In the genomic region with DNA sequence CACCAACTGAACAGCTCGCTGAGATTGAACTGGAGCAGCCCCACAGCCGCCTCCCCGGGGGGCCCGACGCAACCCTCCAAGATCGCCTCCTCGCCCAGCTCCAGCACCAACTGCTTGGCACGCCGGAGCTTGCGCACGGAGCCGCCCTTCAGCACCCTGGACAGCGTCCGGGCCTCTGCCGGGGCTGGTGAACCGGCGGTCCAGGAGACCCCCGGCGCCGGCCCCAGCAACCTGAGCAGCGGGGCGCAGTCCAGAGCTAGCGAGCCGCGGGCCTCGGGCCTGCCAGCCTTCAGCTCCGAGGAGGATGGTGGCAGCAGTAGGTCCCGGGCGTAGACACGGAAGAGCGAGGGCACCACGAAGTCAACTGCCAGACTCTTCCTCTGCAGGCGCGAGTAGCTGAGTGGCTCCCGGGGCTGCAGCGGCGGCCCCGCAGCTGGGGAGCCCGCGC, we compare ENCODE assay signal across 1 cellular context.
TF ChIP-seq lines count a peak whose summit lies in the region.

No MANE protein-coding gene starts in this region.

TF ChIP-seq in HepG2, 621 proteins besides CTCF, POLR2A, EP300 and RAD21 (continued from another document and continues in another):
- TF ChIP-seq, protein P1, sequence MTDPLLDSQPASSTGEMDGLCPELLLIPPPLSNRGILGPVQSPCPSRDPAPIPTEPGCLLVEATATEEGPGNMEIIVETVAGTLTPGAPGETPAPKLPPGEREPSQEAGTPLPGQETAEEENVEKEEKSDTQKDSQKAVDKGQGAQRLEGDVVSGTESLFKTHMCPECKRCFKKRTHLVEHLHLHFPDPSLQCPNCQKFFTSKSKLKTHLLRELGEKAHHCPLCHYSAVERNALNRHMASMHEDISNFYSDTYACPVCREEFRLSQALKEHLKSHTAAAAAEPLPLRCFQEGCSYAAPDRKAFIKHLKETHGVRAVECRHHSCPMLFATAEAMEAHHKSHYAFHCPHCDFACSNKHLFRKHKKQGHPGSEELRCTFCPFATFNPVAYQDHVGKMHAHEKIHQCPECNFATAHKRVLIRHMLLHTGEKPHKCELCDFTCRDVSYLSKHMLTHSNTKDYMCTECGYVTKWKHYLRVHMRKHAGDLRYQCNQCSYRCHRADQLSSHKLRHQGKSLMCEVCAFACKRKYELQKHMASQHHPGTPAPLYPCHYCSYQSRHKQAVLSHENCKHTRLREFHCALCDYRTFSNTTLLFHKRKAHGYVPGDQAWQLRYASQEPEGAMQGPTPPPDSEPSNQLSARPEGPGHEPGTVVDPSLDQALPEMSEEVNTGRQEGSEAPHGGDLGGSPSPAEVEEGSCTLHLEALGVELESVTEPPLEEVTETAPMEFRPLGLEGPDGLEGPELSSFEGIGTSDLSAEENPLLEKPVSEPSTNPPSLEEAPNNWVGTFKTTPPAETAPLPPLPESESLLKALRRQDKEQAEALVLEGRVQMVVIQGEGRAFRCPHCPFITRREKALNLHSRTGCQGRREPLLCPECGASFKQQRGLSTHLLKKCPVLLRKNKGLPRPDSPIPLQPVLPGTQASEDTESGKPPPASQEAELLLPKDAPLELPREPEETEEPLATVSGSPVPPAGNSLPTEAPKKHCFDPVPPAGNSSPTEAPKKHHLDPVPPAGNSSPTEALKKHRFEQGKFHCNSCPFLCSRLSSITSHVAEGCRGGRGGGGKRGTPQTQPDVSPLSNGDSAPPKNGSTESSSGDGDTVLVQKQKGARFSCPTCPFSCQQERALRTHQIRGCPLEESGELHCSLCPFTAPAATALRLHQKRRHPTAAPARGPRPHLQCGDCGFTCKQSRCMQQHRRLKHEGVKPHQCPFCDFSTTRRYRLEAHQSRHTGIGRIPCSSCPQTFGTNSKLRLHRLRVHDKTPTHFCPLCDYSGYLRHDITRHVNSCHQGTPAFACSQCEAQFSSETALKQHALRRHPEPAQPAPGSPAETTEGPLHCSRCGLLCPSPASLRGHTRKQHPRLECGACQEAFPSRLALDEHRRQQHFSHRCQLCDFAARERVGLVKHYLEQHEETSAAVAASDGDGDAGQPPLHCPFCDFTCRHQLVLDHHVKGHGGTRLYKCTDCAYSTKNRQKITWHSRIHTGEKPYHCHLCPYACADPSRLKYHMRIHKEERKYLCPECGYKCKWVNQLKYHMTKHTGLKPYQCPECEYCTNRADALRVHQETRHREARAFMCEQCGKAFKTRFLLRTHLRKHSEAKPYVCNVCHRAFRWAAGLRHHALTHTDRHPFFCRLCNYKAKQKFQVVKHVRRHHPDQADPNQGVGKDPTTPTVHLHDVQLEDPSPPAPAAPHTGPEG (CRISPR knock-in tag; IDR thresholded peaks at IDR 0.05): 0 out of 2 replicates have a peak, but pooled peaks have one; percentile 41
- TF ChIP-seq U2AF2 (IDR thresholded peaks at IDR 0.05; ENCODE audit: low read depth, low read length) (no peak), ZNF543 (CRISPR knock-in tag; IDR thresholded peaks at IDR 0.05) (no peak), BHLHE40 (IDR thresholded peaks at IDR 0.05; ENCODE audit: low read length) (no peak), ERF (CRISPR knock-in tag; IDR thresholded peaks at IDR 0.05) (peak; percentile 37; the same call in 1 of the 2 replicates), YEATS4 (CRISPR knock-in tag; IDR thresholded peaks at IDR 0.05; ENCODE audit: borderline replicate concordance) (no peak), JUN (CRISPR knock-in tag; IDR thresholded peaks at IDR 0.05) (no peak), SRSF9 (IDR thresholded peaks at IDR 0.05; ENCODE audit: borderline replicate concordance, insufficient read depth, low read depth, low read length, poor library complexity, severe bottlenecking) (no peak), NFE2L1 (CRISPR knock-in tag; IDR thresholded peaks at IDR 0.05; ENCODE audit: borderline replicate concordance) (no peak), ZNF33B (CRISPR knock-in tag; IDR thresholded peaks at IDR 0.05) (no peak), ZNF672 (CRISPR knock-in tag; IDR thresholded peaks at IDR 0.05) (no peak), KLF6 (CRISPR knock-in tag; IDR thresholded peaks at IDR 0.05) (0 out of 2 replicates have a peak, but pooled peaks have one; percentile 52), FOXK2 (IDR thresholded peaks at IDR 0.05) (no peak), ZBTB1 (CRISPR knock-in tag; IDR thresholded peaks at IDR 0.05; ENCODE audit: borderline replicate concordance) (no peak), ZNF136 (CRISPR knock-in tag; IDR thresholded peaks at IDR 0.05; ENCODE audit: low read depth) (no peak), ZMAT3 (CRISPR knock-in tag; conservative IDR thresholded peaks at IDR 0.05) (0 out of 2 replicates have a peak, but pooled peaks have one; percentile 39), SYNCRIP (IDR thresholded peaks at IDR 0.05; ENCODE audit: insufficient read depth, low read depth, low read length) (no peak), MAZ (IDR thresholded peaks at IDR 0.05; ENCODE audit: borderline replicate concordance, low read depth, low read length) (no peak), MAZ (CRISPR knock-in tag; IDR thresholded peaks at IDR 0.05; ENCODE audit: low read depth) (no peak), KLF16 (CRISPR knock-in tag; IDR thresholded peaks at IDR 0.05) (peak in 1 of 2 experiments; percentile 68; a peak in 2 of 4 replicates), EHMT2 (IDR thresholded peaks at IDR 0.05; ENCODE audit: borderline replicate concordance, low read depth, low read length) (peak; percentile 91), MIER3 (CRISPR knock-in tag; IDR thresholded peaks at IDR 0.05; ENCODE audit: borderline replicate concordance) (no peak), GZF1 (CRISPR knock-in tag; IDR thresholded peaks at IDR 0.05) (no peak), TOE1 (CRISPR knock-in tag; IDR thresholded peaks at IDR 0.05) (no peak), ZBTB21 (CRISPR knock-in tag; IDR thresholded peaks at IDR 0.05) (no peak), ZNF331 (CRISPR knock-in tag; IDR thresholded peaks at IDR 0.05) (0 out of 2 replicates have a peak, but pooled peaks have one; percentile 36), ZNF558 (CRISPR knock-in tag; IDR thresholded peaks at IDR 0.05; ENCODE audit: borderline replicate concordance) (peak; percentile 45; the same call in 1 of the 2 replicates), ZNF10 (CRISPR knock-in tag; IDR thresholded peaks at IDR 0.05; ENCODE audit: borderline replicate concordance, low read depth) (no peak), REL (CRISPR knock-in tag; conservative IDR thresholded peaks at IDR 0.05) (no peak)
- TF ChIP-seq, protein P2, sequence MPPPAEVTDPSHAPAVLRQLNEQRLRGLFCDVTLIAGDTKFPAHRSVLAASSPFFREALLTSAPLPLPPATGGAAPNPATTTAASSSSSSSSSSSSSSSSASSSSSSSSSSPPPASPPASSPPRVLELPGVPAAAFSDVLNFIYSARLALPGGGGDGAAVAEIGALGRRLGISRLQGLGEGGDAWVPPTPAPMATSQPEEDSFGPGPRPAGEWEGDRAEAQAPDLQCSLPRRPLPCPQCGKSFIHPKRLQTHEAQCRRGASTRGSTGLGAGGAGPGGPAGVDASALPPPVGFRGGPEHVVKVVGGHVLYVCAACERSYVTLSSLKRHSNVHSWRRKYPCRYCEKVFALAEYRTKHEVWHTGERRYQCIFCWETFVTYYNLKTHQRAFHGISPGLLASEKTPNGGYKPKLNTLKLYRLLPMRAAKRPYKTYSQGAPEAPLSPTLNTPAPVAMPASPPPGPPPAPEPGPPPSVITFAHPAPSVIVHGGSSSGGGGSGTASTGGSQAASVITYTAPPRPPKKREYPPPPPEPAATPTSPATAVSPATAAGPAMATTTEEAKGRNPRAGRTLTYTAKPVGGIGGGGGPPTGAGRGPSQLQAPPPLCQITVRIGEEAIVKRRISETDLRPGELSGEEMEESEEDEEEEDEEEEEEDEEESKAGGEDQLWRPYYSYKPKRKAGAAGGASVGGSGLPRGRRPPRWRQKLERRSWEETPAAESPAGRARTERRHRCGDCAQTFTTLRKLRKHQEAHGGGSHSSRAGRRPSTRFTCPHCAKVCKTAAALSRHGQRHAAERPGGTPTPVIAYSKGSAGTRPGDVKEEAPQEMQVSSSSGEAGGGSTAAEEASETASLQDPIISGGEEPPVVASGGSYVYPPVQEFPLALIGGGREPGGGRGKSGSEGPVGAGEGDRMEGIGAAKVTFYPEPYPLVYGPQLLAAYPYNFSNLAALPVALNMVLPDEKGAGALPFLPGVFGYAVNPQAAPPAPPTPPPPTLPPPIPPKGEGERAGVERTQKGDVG (CRISPR knock-in tag; IDR thresholded peaks at IDR 0.05; ENCODE audit: borderline replicate concordance): no peak
- TF ChIP-seq, protein P3, sequence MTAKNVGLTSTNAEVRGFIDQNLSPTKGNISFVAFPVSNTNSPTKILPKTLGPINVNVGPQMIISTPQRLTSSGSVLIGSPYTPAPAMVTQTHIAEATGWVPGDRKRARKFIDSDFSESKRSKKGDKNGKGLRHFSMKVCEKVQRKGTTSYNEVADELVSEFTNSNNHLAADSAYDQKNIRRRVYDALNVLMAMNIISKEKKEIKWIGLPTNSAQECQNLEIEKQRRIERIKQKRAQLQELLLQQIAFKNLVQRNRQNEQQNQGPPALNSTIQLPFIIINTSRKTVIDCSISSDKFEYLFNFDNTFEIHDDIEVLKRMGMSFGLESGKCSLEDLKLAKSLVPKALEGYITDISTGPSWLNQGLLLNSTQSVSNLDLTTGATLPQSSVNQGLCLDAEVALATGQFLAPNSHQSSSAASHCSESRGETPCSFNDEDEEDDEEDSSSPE (CRISPR knock-in tag; IDR thresholded peaks at IDR 0.05): no peak
- TF ChIP-seq, protein P4, sequence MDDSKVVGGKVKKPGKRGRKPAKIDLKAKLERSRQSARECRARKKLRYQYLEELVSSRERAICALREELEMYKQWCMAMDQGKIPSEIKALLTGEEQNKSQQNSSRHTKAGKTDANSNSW (CRISPR knock-in tag; IDR thresholded peaks at IDR 0.05; ENCODE audit: borderline replicate concordance): no peak
- TF ChIP-seq, protein P5, sequence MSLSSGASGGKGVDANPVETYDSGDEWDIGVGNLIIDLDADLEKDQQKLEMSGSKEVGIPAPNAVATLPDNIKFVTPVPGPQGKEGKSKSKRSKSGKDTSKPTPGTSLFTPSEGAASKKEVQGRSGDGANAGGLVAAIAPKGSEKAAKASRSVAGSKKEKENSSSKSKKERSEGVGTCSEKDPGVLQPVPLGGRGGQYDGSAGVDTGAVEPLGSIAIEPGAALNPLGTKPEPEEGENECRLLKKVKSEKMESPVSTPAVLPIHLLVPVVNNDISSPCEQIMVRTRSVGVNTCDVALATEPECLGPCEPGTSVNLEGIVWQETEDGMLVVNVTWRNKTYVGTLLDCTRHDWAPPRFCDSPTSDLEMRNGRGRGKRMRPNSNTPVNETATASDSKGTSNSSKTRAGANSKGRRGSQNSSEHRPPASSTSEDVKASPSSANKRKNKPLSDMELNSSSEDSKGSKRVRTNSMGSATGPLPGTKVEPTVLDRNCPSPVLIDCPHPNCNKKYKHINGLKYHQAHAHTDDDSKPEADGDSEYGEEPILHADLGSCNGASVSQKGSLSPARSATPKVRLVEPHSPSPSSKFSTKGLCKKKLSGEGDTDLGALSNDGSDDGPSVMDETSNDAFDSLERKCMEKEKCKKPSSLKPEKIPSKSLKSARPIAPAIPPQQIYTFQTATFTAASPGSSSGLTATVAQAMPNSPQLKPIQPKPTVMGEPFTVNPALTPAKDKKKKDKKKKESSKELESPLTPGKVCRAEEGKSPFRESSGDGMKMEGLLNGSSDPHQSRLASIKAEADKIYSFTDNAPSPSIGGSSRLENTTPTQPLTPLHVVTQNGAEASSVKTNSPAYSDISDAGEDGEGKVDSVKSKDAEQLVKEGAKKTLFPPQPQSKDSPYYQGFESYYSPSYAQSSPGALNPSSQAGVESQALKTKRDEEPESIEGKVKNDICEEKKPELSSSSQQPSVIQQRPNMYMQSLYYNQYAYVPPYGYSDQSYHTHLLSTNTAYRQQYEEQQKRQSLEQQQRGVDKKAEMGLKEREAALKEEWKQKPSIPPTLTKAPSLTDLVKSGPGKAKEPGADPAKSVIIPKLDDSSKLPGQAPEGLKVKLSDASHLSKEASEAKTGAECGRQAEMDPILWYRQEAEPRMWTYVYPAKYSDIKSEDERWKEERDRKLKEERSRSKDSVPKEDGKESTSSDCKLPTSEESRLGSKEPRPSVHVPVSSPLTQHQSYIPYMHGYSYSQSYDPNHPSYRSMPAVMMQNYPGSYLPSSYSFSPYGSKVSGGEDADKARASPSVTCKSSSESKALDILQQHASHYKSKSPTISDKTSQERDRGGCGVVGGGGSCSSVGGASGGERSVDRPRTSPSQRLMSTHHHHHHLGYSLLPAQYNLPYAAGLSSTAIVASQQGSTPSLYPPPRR (CRISPR knock-in tag; IDR thresholded peaks at IDR 0.05; ENCODE audit: borderline replicate concordance): no peak
- TF ChIP-seq, protein P6, sequence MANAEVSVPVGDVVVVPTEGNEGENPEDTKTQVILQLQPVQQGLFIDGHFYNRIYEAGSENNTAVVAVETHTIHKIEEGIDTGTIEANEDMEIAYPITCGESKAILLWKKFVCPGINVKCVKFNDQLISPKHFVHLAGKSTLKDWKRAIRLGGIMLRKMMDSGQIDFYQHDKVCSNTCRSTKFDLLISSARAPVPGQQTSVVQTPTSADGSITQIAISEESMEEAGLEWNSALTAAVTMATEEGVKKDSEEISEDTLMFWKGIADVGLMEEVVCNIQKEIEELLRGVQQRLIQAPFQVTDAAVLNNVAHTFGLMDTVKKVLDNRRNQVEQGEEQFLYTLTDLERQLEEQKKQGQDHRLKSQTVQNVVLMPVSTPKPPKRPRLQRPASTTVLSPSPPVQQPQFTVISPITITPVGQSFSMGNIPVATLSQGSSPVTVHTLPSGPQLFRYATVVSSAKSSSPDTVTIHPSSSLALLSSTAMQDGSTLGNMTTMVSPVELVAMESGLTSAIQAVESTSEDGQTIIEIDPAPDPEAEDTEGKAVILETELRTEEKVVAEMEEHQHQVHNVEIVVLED (CRISPR knock-in tag; IDR thresholded peaks at IDR 0.05; ENCODE audit: borderline replicate concordance): no peak
- TF ChIP-seq, protein P7, sequence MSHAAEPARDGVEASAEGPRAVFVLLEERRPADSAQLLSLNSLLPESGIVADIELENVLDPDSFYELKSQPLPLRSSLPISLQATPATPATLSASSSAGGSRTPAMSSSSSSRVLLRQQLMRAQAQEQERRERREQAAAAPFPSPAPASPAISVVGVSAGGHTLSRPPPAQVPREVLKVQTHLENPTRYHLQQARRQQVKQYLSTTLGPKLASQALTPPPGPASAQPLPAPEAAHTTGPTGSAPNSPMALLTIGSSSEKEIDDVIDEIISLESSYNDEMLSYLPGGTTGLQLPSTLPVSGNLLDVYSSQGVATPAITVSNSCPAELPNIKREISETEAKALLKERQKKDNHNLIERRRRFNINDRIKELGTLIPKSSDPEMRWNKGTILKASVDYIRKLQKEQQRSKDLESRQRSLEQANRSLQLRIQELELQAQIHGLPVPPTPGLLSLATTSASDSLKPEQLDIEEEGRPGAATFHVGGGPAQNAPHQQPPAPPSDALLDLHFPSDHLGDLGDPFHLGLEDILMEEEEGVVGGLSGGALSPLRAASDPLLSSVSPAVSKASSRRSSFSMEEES (CRISPR knock-in tag; IDR thresholded peaks at IDR 0.05): peak; percentile 33; the same call in 1 of the 2 replicates
